Comparison of ENCODE assay signal across 9 cellular contexts in the genomic region with DNA sequence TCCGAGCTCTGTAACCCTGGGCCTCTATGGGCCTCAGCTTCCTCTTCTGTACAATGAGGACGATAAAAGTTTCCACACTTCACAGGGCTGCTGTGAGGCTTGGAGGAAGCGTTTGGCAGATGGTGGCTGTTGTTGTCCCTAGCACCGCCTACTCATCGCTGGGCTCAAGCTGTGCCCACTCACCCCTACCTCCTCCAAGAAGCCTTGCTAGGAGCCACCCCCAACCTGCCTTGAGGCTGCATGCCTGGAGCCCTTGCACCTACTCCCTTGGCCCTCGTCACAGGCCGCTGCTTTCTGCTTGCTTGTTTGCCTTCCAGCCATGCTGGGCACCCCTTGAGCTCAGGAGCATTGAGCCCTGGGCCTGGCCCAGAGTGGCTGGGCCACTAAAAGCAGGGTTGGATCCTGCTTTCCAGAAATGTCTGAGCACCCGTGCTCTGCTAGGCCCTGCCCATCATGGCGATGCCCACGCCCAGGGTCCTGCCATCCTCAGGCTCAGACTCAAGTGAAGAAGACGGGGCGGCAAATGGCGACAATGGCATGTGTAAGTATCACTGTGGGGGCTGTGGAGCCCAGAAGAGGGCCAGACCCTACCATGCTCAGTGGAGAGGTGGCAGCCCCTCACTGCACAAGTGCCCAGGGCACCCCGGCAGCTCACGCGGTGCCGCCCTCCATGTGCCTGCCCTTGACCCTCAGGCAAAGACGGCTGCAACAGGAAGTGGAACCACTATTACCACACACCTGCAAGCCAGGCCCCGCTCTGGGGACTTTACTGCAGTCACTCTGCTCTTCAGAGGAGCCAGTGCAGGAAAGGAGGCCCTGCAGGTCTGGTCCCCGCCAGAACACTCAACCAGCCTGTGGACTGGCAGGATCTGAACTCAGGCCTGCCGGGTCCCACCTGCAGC. TPM values are rescaled to one million over a fixed set of nuclear protein-coding genes. Genes with fewer than 3 reads are reported as not detected.
DNase-seq lines count a peak whose midpoint lies in the region; ATAC-seq and TF ChIP-seq lines count a peak whose summit lies in the region.
"Had no signal": no experiment of that assay in that cellular context is flagged by ENCODE, and none has a peak within 500 bp of the region (broad histone marks: within the 10 kb centered on the region; RNA-seq: fewer than 3 reads in every experiment).

No MANE protein-coding gene starts in this region.

- H3K36me3 ChIP-seq in BE2C, result no peaks in the 10 kb centered on the region

- peak; percentile 43 for ATAC-seq in HG03354 (IDR thresholded peaks at IDR 0.05; ENCODE audit: poor library complexity, severe bottlenecking, unreplicated experiment)
- peak; percentile 22 for ATAC-seq in activated CD8-positive, alpha-beta T cell treated with anti-CD3 and anti-CD28 coated beads for 36 hours
- ATAC-seq in HG03432 (IDR thresholded peaks at IDR 0.05; ENCODE audit: unreplicated experiment), result no peak

- peak overlapping the region; percentile 98 for H3K27ac Mint-ChIP-seq in activated CD8-positive, alpha-beta T cell treated with anti-CD3 and anti-CD28 coated beads for 36 hours
- no peak overlapping the region for H3K27ac Mint-ChIP-seq in endothelial cell (ENCODE audit: unreplicated experiment)

- H3K9me3 ChIP-seq in BE2C, result no peaks in the 10 kb centered on the region

- no peaks in the 10 kb centered on the region for H3K27me3 Mint-ChIP-seq in activated CD8-positive, alpha-beta T cell treated with anti-CD3 and anti-CD28 coated beads for 36 hours
- H3K27me3 Mint-ChIP-seq in endothelial cell (ENCODE audit: unreplicated experiment), result no peaks in the 10 kb centered on the region

- peak; percentile 80 for DNase-seq in activated CD8-positive, alpha-beta T cell treated with anti-CD3 and anti-CD28 coated beads for 36 hours
- DNase-seq in medulla oblongata (ENCODE audit: extremely low spot score), result peak; percentile 40
- DNase-seq in BE2C, result no peak
- DNase-seq in endothelial cell (ENCODE audit: low spot score), result no peak
- DNase-seq in NCI-H1092 treated with DMSO at 0.1 percent for 48 hours (lab: John Stamatoyannopoulos, UW), result no peak

- TF ChIP-seq CTCF in activated CD8-positive, alpha-beta T cell treated with anti-CD3 and anti-CD28 coated beads for 36 hours (IDR thresholded peaks at IDR 0.05), result no peak
- TF ChIP-seq CTCF in BE2C (IDR thresholded peaks at IDR 0.05; ENCODE audit: low read depth, low read length), result no peak
- TF ChIP-seq CTCF in endothelial cell (IDR thresholded peaks at IDR 0.05; ENCODE audit: unreplicated experiment), result no peak

- H3K4me1 Mint-ChIP-seq in activated CD8-positive, alpha-beta T cell treated with anti-CD3 and anti-CD28 coated beads for 36 hours (ENCODE audit: low read depth), result peaks cover 78% of the 10 kb centered on the region
- H3K4me1 Mint-ChIP-seq in endothelial cell (ENCODE audit: unreplicated experiment), result peaks cover 28% of the 10 kb centered on the region

- H3K36me3 Mint-ChIP-seq in activated CD8-positive, alpha-beta T cell treated with anti-CD3 and anti-CD28 coated beads for 36 hours (ENCODE audit: low read depth), result peaks cover 29% of the 10 kb centered on the region
- peaks cover 6% of the 10 kb centered on the region for H3K36me3 Mint-ChIP-seq in endothelial cell (ENCODE audit: low read depth, unreplicated experiment)

- CTCF ChIA-PET in activated CD8-positive, alpha-beta T cell treated with anti-CD3 and anti-CD28 coated beads for 36 hours (lab: Charles Lee), result interaction anchor here (0.7 to 10.4 kb wide), 17 partner anchors 10 to 143 kb away, joined by 3 to 227 read pairs (median 6); a partner anchor contains a TSS

- H3K4me3 ChIP-seq in BE2C (ENCODE audit: low read depth, low read length), result no peak overlapping the region

- H3K27me3 ChIP-seq in BE2C, result no peaks in the 10 kb centered on the region

- intact Hi-C loops in activated CD8-positive, alpha-beta T cell treated with anti-CD3 and anti-CD28 coated beads for 36 hours (cut with micrococcal nuclease), result loop anchor here (2.0 kb wide), 1 partner anchor 31 kb away; no protein-coding TSS in a partner anchor

- peak; percentile 68 for TF ChIP-seq POLR2A in GM18526 (IDR thresholded peaks at IDR 0.05; ENCODE audit: extremely low read depth, insufficient read length)

- POLR2A ChIA-PET in activated CD8-positive, alpha-beta T cell treated with anti-CD3 and anti-CD28 coated beads for 36 hours (lab: Charles Lee), result interaction anchor here (0.6 to 19.5 kb wide), 9 partner anchors 10 to 149 kb away, joined by 3 to 284 read pairs (median 6); a partner anchor contains a TSS

- no peaks in the 10 kb centered on the region for H3K4me1 ChIP-seq in BE2C

- peak overlapping the region; percentile 57 for H3K4me3 Mint-ChIP-seq in activated CD8-positive, alpha-beta T cell treated with anti-CD3 and anti-CD28 coated beads for 36 hours
- H3K4me3 Mint-ChIP-seq in endothelial cell (ENCODE audit: unreplicated experiment), result no peak overlapping the region

- no peaks in the 10 kb centered on the region for H3K9me3 Mint-ChIP-seq in activated CD8-positive, alpha-beta T cell treated with anti-CD3 and anti-CD28 coated beads for 36 hours
- no peaks in the 10 kb centered on the region for H3K9me3 Mint-ChIP-seq in endothelial cell (ENCODE audit: unreplicated experiment)

RNA-seq across cellular contexts. Expression of a gene that starts 9.5 kb away (rescaled TPM):
- total RNA-seq in activated CD8-positive, alpha-beta T cell treated with anti-CD3 and anti-CD28 coated beads for 36 hours, result 100 to 1,000 TPM; 309 to 316 TPM
- polyA plus RNA-seq in BE2C (2012; ENCODE audit: insufficient read depth, insufficient read length, low read depth), result 170 TPM
- 226 TPM for total RNA-seq in endothelial cell (ENCODE audit: unreplicated experiment)

RNA-seq across cellular contexts. Expression of a gene that starts 17.0 kb away (rescaled TPM):
- 10 to 100 TPM; 24.9 to 26.0 TPM for total RNA-seq in activated CD8-positive, alpha-beta T cell treated with anti-CD3 and anti-CD28 coated beads for 36 hours
- 8.4 TPM for polyA plus RNA-seq in BE2C (2012; ENCODE audit: insufficient read depth, insufficient read length, low read depth)
- 16.0 TPM for total RNA-seq in endothelial cell (ENCODE audit: unreplicated experiment)

RNA-seq across cellular contexts. Expression of a gene that starts 28.3 kb away (rescaled TPM):
- total RNA-seq in activated CD8-positive, alpha-beta T cell treated with anti-CD3 and anti-CD28 coated beads for 36 hours, result 100 to 1,000 TPM; 324 to 344 TPM
- polyA plus RNA-seq in BE2C (2012; ENCODE audit: insufficient read depth, insufficient read length, low read depth), result not detected
- 21.8 TPM for total RNA-seq in endothelial cell (ENCODE audit: unreplicated experiment)
- total RNA-seq: NCI-H460 had no signal

RNA-seq across cellular contexts. Expression of a gene that starts 55.4 kb away (rescaled TPM):
- total RNA-seq in activated CD8-positive, alpha-beta T cell treated with anti-CD3 and anti-CD28 coated beads for 36 hours, result 10 to 100 TPM; 32.8 to 33.7 TPM
- polyA plus RNA-seq in BE2C (2012; ENCODE audit: insufficient read depth, insufficient read length, low read depth), result 9.7 TPM
- 9.7 TPM for total RNA-seq in endothelial cell (ENCODE audit: unreplicated experiment)

Comparison
In these comparisons a context has a peak if more than half of its experiments do, and no peak if none do; other contexts are left out.
1. DNase-seq: peak in activated CD8-positive, alpha-beta T cell treated with anti-CD3 and anti-CD28 coated beads for 36 hours (single experiment) and medulla oblongata (single experiment); none in BE2C (single experiment), endothelial cell (single experiment) and NCI-H1092 treated with DMSO at 0.1 percent for 48 hours (single experiment).
2. RNA of a gene that starts 28.3 kb away (total RNA-seq): 324 to 344 TPM in activated CD8-positive, alpha-beta T cell treated with anti-CD3 and anti-CD28 coated beads for 36 hours; 21.8 TPM in endothelial cell (single experiment); every median in the first group is over 10 times any median in the second.